25 cellular contexts compared by ENCODE assay signal in the genomic region with DNA sequence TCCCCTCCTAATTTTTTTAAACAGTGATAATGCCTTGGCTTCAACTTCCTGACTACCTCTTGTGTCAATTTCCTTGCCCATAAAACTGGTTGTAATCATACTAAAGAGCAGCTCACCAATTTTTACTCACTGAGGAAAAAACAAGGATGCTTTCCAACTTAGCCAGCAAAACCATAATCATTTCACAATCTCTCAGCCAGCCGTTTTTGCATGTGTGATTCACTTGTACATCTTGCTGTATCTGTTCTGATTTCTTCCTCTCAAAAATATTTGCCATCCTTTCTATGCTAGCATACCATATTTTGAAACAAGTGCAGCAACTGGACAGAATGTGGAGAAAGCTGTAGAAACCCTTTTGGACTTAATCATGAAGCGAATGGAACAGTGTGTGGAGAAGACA.
DNase-seq lines count a peak whose midpoint lies in the region; ATAC-seq and TF ChIP-seq lines count a peak whose summit lies in the region.
"Had no signal": no experiment of that assay in that cellular context is flagged by ENCODE, and none has a peak within 500 bp of the region (broad histone marks: within the 10 kb centered on the region; RNA-seq: fewer than 3 reads in every experiment).

No MANE protein-coding gene starts in this region.

- H3K4me1 ChIP-seq in SK-N-SH (ENCODE audit: control insufficient read depth in 1 of 2, insufficient read depth in 2 of 2, low read depth in 1 of 2, low read length in 1 of 2) (peaks cover 2 to 4% of the 10 kb centered on the region in 2 experiments; a peak in 3 of 4 replicates), foreskin keratinocyte (no peaks in the 10 kb centered on the region)
- H3K4me1 ChIP-seq: body of pancreas, heart left ventricle had no signal

- TF ChIP-seq CTCF in SK-N-SH (IDR thresholded peaks at IDR 0.05) (no peak), astrocyte of the spinal cord (IDR thresholded peaks at IDR 0.05; ENCODE audit: low read depth, low read length) (no peak), foreskin keratinocyte (conservative IDR thresholded peaks at IDR 0.05) (no peak)

- no peak overlapping the region for H3K27ac Mint-ChIP-seq in activated naive CD4-positive, alpha-beta T cell treated with anti-CD3 and anti-CD28 coated beads, Interleukin-2, amount 10 ng/mL, durations not matched to agents 7 days and 5 days
- H3K27ac Mint-ChIP-seq: activated naive CD4-positive, alpha-beta T cell treated with anti-CD3 and anti-CD28 coated beads for 36 hours; CD4-positive, CD25-positive, alpha-beta regulatory T cell; memory B cell had no signal

- POLR2A ChIA-PET in SK-N-SH (lab: Yijun Ruan, JAX) = no interaction called here

- 56% methylated on average over 2 of the region's 2 CpGs for WGBS in SK-N-SH (ENCODE audit: low lambda C conversion rate)

- DNase-seq in SK-N-SH (no peak), astrocyte of the spinal cord (ENCODE audit: low read depth, low spot score) (peak; percentile 43), foreskin keratinocyte (peak; percentile 30 to 58), epidermal melanocyte (ENCODE audit: insufficient read length, low spot score) (no peak), ACHN (no peak)
- DNase-seq in activated naive CD4-positive, alpha-beta T cell treated with anti-CD3 and anti-CD28 coated beads, Interleukin-2, amount 10 ng/mL, durations not matched to agents 7 days and 5 days = no peak
- DNase-seq: activated CD4-positive, alpha-beta T cell treated with anti-CD3 and anti-CD28 coated beads, Interleukin-2, amount 50 U/mL, for 1 hour; activated naive CD4-positive, alpha-beta T cell treated with anti-CD3 and anti-CD28 coated beads for 36 hours; body of pancreas; CD4-positive, CD25-positive, alpha-beta regulatory T cell; dermis blood vessel endothelial cell; DMS153; heart left ventricle; immature natural killer cell; natural killer cell; NCI-H2029; NCI-H510A; small intestine; stimulated activated CD4-positive, alpha-beta T cell treated with anti-CD3 and anti-CD28 coated beads, Interleukin-4, amount 100 ng/mL, for 1 hour had no signal

- no peak for TF ChIP-seq EP300 in SK-N-SH (IDR thresholded peaks at IDR 0.05; ENCODE audit: borderline replicate concordance in 1 of 2, low read depth in 1 of 2, low read length in 1 of 2)

- H3K9me3 Mint-ChIP-seq in activated naive CD4-positive, alpha-beta T cell treated with anti-CD3 and anti-CD28 coated beads, Interleukin-2, amount 10 ng/mL, durations not matched to agents 7 days and 5 days = no peaks in the 10 kb centered on the region
- H3K9me3 Mint-ChIP-seq: activated naive CD4-positive, alpha-beta T cell treated with anti-CD3 and anti-CD28 coated beads for 36 hours; immature natural killer cell; memory B cell; natural killer cell had no signal

- no peak overlapping the region for H3K4me3 ChIP-seq in SK-N-SH (ENCODE audit: low read depth in 2 of 2, low read length in 1 of 2)
- no peak overlapping the region for H3K4me3 ChIP-seq in astrocyte of the spinal cord (ENCODE audit: low read depth, low read length)
- H3K4me3 ChIP-seq: body of pancreas, heart left ventricle, K562 had no signal

- no peaks in the 10 kb centered on the region for H3K9me2 ChIP-seq in SK-N-SH

- no peaks in the 10 kb centered on the region for H3K27me3 Mint-ChIP-seq in activated naive CD4-positive, alpha-beta T cell treated with anti-CD3 and anti-CD28 coated beads, Interleukin-2, amount 10 ng/mL, durations not matched to agents 7 days and 5 days
- H3K27me3 Mint-ChIP-seq: CD4-positive, CD25-positive, alpha-beta regulatory T cell had no signal

- no peak overlapping the region for H2AFZ ChIP-seq in SK-N-SH (ENCODE audit: low read depth)

- no peaks in the 10 kb centered on the region for H3K79me2 ChIP-seq in SK-N-SH (ENCODE audit: insufficient read depth)

- no peaks in the 10 kb centered on the region for H3K4me1 Mint-ChIP-seq in activated naive CD4-positive, alpha-beta T cell treated with anti-CD3 and anti-CD28 coated beads, Interleukin-2, amount 10 ng/mL, durations not matched to agents 7 days and 5 days
- H3K4me1 Mint-ChIP-seq: CD4-positive, CD25-positive, alpha-beta regulatory T cell; memory B cell had no signal

- no peak overlapping the region for H3K9ac ChIP-seq in SK-N-SH

- H3K4me3 Mint-ChIP-seq in activated naive CD4-positive, alpha-beta T cell treated with anti-CD3 and anti-CD28 coated beads, Interleukin-2, amount 10 ng/mL, durations not matched to agents 7 days and 5 days = no peak overlapping the region
- H3K4me3 Mint-ChIP-seq: activated naive CD4-positive, alpha-beta T cell treated with anti-CD3 and anti-CD28 coated beads for 36 hours; CD4-positive, CD25-positive, alpha-beta regulatory T cell; immature natural killer cell; memory B cell; natural killer cell had no signal

- no peaks in the 10 kb centered on the region for H3K36me3 ChIP-seq in SK-N-SH (replicated peaks in 1 of 2; ENCODE audit: control insufficient read depth in 1 of 2, insufficient read depth in 2 of 2, low read length in 1 of 2)
- H3K36me3 ChIP-seq: heart left ventricle had no signal

- in situ Hi-C loops in astrocyte of the spinal cord (cut with HindIII; ENCODE audit: low sequenced_read_pairs) = no loop called here
- in situ Hi-C loops in ACHN (cut with HindIII; ENCODE audit: low pct_ligation_motif_present, low pct_unique_long_range_greater_than_20kb, low sequenced_read_pairs) = no loop called here

- no peak overlapping the region for H3K4me2 ChIP-seq in SK-N-SH

- H3K27ac ChIP-seq in SK-N-SH (ENCODE audit: low read depth in 2 of 2, low read length in 1 of 2) (no peak overlapping the region), foreskin keratinocyte (no peak overlapping the region)
- H3K27ac ChIP-seq: 22Rv1, body of pancreas, epithelial cell of prostate, heart left ventricle had no signal

- no peaks in the 10 kb centered on the region for H3K9me3 ChIP-seq in SK-N-SH
- H3K9me3 ChIP-seq: body of pancreas, heart left ventricle had no signal

- ATAC-seq in SK-N-SH treated with all-trans-retinoic acid at 6 μM for 48 hours = no peak
- ATAC-seq in foreskin keratinocyte = no peak
- ATAC-seq in HG02678 (IDR thresholded peaks at IDR 0.05; ENCODE audit: unreplicated experiment) = no peak
- ATAC-seq: body of pancreas, heart left ventricle, K562, natural killer cell had no signal

- no peaks in the 10 kb centered on the region for H3K27me3 ChIP-seq in SK-N-SH (ENCODE audit: insufficient read depth)
- no peaks in the 10 kb centered on the region for H3K27me3 ChIP-seq in foreskin keratinocyte
- H3K27me3 ChIP-seq: body of pancreas, heart left ventricle had no signal

- H3F3A ChIP-seq in SK-N-SH (replicated peaks; ENCODE audit: insufficient read depth) = no peaks in the 10 kb centered on the region

- H4K20me1 ChIP-seq in SK-N-SH (ENCODE audit: insufficient read depth) = no peaks in the 10 kb centered on the region

- no peak for TF ChIP-seq RAD21 in SK-N-SH (IDR thresholded peaks at IDR 0.05; ENCODE audit: low read length)

- H3K36me3 Mint-ChIP-seq in activated naive CD4-positive, alpha-beta T cell treated with anti-CD3 and anti-CD28 coated beads, Interleukin-2, amount 10 ng/mL, durations not matched to agents 7 days and 5 days = no peaks in the 10 kb centered on the region
- H3K36me3 Mint-ChIP-seq: CD4-positive, CD25-positive, alpha-beta regulatory T cell; memory B cell had no signal

- CTCF ChIA-PET in SK-N-SH (lab: Yijun Ruan, JAX) = no interaction called here
- CTCF ChIA-PET in activated naive CD4-positive, alpha-beta T cell treated with anti-CD3 and anti-CD28 coated beads, Interleukin-2, amount 10 ng/mL, durations not matched to agents 7 days and 5 days (lab: Charles Lee) = no interaction called here

TF ChIP-seq in SK-N-SH, 30 proteins besides CTCF, POLR2A, EP300 and RAD21:
- TF ChIP-seq TCF12 (IDR thresholded peaks at IDR 0.05) = 0 out of 2 replicates have a peak, but pooled peaks have one; percentile 4
- no peak for TF ChIP-seq NFIC (IDR thresholded peaks at IDR 0.05; ENCODE audit: borderline replicate concordance)

TF ChIP-seq in SK-N-SH treated with all-trans-retinoic acid at 6 μM for 48 hours, 23 proteins besides CTCF, POLR2A, EP300 and RAD21:
- TF ChIP-seq ZFP30 (CRISPR knock-in tag; IDR thresholded peaks at IDR 0.05) (no peak), PPARA (CRISPR knock-in tag; IDR thresholded peaks at IDR 0.05; ENCODE audit: borderline replicate concordance) (no peak), ZNF70 (CRISPR knock-in tag; IDR thresholded peaks at IDR 0.05) (no peak)
TF ChIP-seq in SK-N-SH treated with all-trans-retinoic acid at 6 μM for 48 hours: peak in this region for 0.

Comparison
In these comparisons a context has a peak if more than half of its experiments do, and no peak if none do; other contexts are left out.
1. DNase-seq: peak in astrocyte of the spinal cord (single experiment) and foreskin keratinocyte (2 of 2); none in SK-N-SH (single experiment), epidermal melanocyte (single experiment), ACHN (single experiment) and activated naive CD4-positive, alpha-beta T cell treated with anti-CD3 and anti-CD28 coated beads, Interleukin-2, amount 10 ng/mL, durations not matched to agents 7 days and 5 days (single experiment).